In the genomic region with DNA sequence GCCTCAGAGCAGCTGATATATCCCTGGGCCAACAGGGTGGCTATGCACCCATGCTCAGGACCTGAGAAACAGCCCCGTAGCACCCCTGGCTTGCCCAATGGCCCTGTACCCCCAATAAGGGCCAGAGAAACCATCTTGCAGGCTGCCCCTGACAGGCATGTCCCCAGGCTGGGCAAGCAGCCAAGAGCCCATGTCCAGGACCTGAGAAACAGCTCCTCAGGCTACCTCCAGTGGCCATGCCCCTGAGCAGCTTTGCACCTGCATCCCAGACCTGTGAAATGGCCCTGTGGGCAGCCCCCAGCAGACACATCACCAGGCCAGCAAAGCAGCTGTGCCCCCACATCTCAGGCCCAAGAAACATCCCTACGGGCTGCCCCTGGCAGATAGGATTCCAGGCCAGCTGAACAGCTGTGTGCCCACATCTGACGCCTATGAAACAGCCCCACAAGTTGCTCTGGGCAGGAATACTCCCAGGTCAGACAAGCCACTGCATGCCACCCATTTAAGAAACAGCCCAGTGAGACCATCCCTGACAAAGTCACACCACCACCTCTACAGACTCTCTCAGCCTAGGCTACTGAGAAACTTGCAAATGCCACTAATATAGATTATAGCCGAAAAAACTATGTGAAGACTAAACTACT, we compare ENCODE assay signal across 1 cellular context.
TF ChIP-seq lines count a peak whose summit lies in the region.

No MANE protein-coding gene starts in this region.

TF ChIP-seq in GM12878, 131 proteins besides CTCF, POLR2A, EP300 and RAD21 (continued from another document):
- TF ChIP-seq, protein P1, sequence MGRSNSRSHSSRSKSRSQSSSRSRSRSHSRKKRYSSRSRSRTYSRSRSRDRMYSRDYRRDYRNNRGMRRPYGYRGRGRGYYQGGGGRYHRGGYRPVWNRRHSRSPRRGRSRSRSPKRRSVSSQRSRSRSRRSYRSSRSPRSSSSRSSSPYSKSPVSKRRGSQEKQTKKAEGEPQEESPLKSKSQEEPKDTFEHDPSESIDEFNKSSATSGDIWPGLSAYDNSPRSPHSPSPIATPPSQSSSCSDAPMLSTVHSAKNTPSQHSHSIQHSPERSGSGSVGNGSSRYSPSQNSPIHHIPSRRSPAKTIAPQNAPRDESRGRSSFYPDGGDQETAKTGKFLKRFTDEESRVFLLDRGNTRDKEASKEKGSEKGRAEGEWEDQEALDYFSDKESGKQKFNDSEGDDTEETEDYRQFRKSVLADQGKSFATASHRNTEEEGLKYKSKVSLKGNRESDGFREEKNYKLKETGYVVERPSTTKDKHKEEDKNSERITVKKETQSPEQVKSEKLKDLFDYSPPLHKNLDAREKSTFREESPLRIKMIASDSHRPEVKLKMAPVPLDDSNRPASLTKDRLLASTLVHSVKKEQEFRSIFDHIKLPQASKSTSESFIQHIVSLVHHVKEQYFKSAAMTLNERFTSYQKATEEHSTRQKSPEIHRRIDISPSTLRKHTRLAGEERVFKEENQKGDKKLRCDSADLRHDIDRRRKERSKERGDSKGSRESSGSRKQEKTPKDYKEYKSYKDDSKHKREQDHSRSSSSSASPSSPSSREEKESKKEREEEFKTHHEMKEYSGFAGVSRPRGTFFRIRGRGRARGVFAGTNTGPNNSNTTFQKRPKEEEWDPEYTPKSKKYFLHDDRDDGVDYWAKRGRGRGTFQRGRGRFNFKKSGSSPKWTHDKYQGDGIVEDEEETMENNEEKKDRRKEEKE (IDR thresholded peaks at IDR 0.05): no peak
- TF ChIP-seq NFYA (IDR thresholded peaks at IDR 0.05; ENCODE audit: borderline replicate concordance, low read depth, low read length): no peak
- TF ChIP-seq NFXL1 (IDR thresholded peaks at IDR 0.05; ENCODE audit: borderline replicate concordance): no peak
- TF ChIP-seq MXI1 (IDR thresholded peaks at IDR 0.05; ENCODE audit: low read depth, low read length): no peak
- no peak for TF ChIP-seq BMI1 (IDR thresholded peaks at IDR 0.05; ENCODE audit: borderline replicate concordance)
- no peak for TF ChIP-seq POLR2AphosphoS2 (IDR thresholded peaks at IDR 0.05; ENCODE audit: low read depth, low read length)
- TF ChIP-seq SIX5 (IDR thresholded peaks at IDR 0.05; ENCODE audit: low read depth, low read length, severe bottlenecking): no peak
- no peak for TF ChIP-seq KDM1A (IDR thresholded peaks at IDR 0.05; ENCODE audit: borderline replicate concordance)
- no peak for TF ChIP-seq ATF7 (IDR thresholded peaks at IDR 0.05; ENCODE audit: low read depth)
- no peak for TF ChIP-seq TARDBP (IDR thresholded peaks at IDR 0.05; ENCODE audit: borderline replicate concordance)
- no peak for TF ChIP-seq SP1 (IDR thresholded peaks at IDR 0.05; ENCODE audit: low read depth, low read length)
- no peak for TF ChIP-seq FOS (IDR thresholded peaks at IDR 0.05; ENCODE audit: borderline replicate concordance, extremely low read depth, insufficient read length)
- no peak for TF ChIP-seq LARP7 (IDR thresholded peaks at IDR 0.05)
